26 cellular contexts compared by ENCODE assay signal in the genomic region with DNA sequence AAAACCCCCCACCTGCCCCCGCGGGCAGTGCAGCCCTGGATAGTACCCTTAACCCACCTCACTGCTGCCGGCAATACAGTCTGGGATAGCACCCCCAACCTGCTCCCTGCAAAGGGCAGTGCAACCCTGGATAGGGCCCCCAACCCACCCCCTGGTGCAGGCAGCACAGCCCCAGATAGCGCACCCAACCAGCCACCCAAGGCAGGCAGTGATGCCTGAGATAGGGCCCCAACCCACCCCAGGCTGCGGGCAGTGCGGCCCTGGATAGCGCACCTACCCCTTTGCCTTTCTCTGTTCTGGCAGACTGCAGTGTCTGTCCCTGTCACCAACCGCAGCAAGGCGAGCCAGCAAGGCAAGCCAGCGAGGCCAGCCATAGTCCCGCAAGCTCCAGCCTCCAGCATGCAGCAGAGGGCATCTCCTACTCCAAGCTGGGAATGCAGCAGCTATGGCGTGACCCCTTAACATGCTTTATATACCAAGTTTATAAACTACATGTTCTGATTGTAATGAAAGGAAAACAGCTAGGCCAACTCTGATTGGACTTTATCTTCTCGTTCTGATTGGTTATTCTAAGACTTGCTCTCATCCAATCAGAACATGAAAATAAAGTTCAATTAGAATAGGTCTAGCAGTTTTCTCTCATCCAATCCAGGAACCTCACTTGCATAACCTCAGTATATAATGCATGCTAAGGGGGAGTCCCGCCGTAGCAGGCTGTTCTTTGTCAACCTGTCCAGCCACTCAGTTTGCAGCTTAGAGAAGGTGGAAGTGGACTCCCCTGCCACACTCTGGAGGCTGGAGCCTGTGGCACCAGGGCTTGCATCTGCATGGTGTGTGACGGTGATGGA. TPM values are rescaled to one million over a fixed set of nuclear protein-coding genes. Genes with fewer than 3 reads are reported as not detected.
A peak's percentile ranks its signal among the peaks of the same experiment; 100 is the strongest.
DNase-seq lines count a peak whose midpoint lies in the region; ATAC-seq and TF ChIP-seq lines count a peak whose summit lies in the region.
"Had no signal": no experiment of that assay in that cellular context is flagged by ENCODE, and none has a peak within 500 bp of the region (broad histone marks: within the 10 kb centered on the region; RNA-seq: fewer than 3 reads in every experiment).

No MANE protein-coding gene starts in this region.

- ATAC-seq in activated naive CD8-positive, alpha-beta T cell treated with anti-CD3 and anti-CD28 coated beads, Interleukin-2, amount 50 U/mL, for 24 hours: peak; percentile 27
- peak; percentile 31 for ATAC-seq in stimulated activated naive CD8-positive, alpha-beta T cell treated with anti-CD3 and anti-CD28 coated beads, Interleukin-15, amount 100 ng/mL, for 72 hours
- ATAC-seq in HG03520 (IDR thresholded peaks at IDR 0.05; ENCODE audit: unreplicated experiment) (no peak), HG02763 (IDR thresholded peaks at IDR 0.05; ENCODE audit: unreplicated experiment) (no peak)

- H3K4me1 Mint-ChIP-seq in activated naive CD8-positive, alpha-beta T cell treated with anti-CD3 and anti-CD28 coated beads, Interleukin-2, amount 50 U/mL, for 24 hours: no peaks in the 10 kb centered on the region
- H3K4me1 Mint-ChIP-seq in activated naive CD8-positive, alpha-beta T cell treated with anti-CD3 and anti-CD28 coated beads for 36 hours: no peaks in the 10 kb centered on the region
- no peaks in the 10 kb centered on the region for H3K4me1 Mint-ChIP-seq in stimulated activated naive CD8-positive, alpha-beta T cell treated with anti-CD3 and anti-CD28 coated beads, Interleukin-15, amount 100 ng/mL, for 72 hours
- H3K4me1 Mint-ChIP-seq: activated CD4-positive, alpha-beta memory T cell treated with anti-CD3 and anti-CD28 coated beads, Interleukin-2, amount 10 ng/mL, durations not matched to agents 7 days and 5 days had no signal

- no peak overlapping the region for H3K4me3 Mint-ChIP-seq in activated naive CD8-positive, alpha-beta T cell treated with anti-CD3 and anti-CD28 coated beads, Interleukin-2, amount 50 U/mL, for 24 hours
- H3K4me3 Mint-ChIP-seq in activated naive CD8-positive, alpha-beta T cell treated with anti-CD3 and anti-CD28 coated beads for 36 hours: no peak overlapping the region
- no peak overlapping the region for H3K4me3 Mint-ChIP-seq in stimulated activated naive CD8-positive, alpha-beta T cell treated with anti-CD3 and anti-CD28 coated beads, Interleukin-15, amount 100 ng/mL, for 72 hours
- H3K4me3 Mint-ChIP-seq: activated B cell treated with CpG ODN at 0.5 μM for 24 hours; activated CD4-positive, alpha-beta memory T cell treated with anti-CD3 and anti-CD28 coated beads, Interleukin-2, amount 10 ng/mL, durations not matched to agents 7 days and 5 days had no signal

- no peaks in the 10 kb centered on the region for H3K27me3 Mint-ChIP-seq in activated naive CD8-positive, alpha-beta T cell treated with anti-CD3 and anti-CD28 coated beads, Interleukin-2, amount 50 U/mL, for 24 hours
- H3K27me3 Mint-ChIP-seq in activated naive CD8-positive, alpha-beta T cell treated with anti-CD3 and anti-CD28 coated beads for 36 hours: no peaks in the 10 kb centered on the region
- no peaks in the 10 kb centered on the region for H3K27me3 Mint-ChIP-seq in stimulated activated naive CD8-positive, alpha-beta T cell treated with anti-CD3 and anti-CD28 coated beads, Interleukin-15, amount 100 ng/mL, for 72 hours
- H3K27me3 Mint-ChIP-seq: activated B cell treated with CpG ODN at 0.5 μM for 24 hours had no signal

- no peak for TF ChIP-seq CTCF in choroid plexus epithelial cell (conservative IDR thresholded peaks at IDR 0.05; ENCODE audit: low read depth, low read length)
- no peak for TF ChIP-seq CTCF in lower leg skin (IDR thresholded peaks at IDR 0.05)

- intact Hi-C loops in lower leg skin (cut with DNase I; ENCODE audit: low total_unique reads): loop anchor here (10.0 kb wide), 1 partner anchor 405 kb away; no protein-coding TSS in a partner anchor

- H3K4me3 ChIP-seq in choroid plexus epithelial cell (ENCODE audit: low read depth, low read length) (no peak overlapping the region), lower leg skin (ENCODE audit: low read depth, poor library complexity, severe bottlenecking) (no peak overlapping the region)
- H3K4me3 ChIP-seq: right atrium auricular region had no signal

- H3K36me3 Mint-ChIP-seq in activated naive CD8-positive, alpha-beta T cell treated with anti-CD3 and anti-CD28 coated beads, Interleukin-2, amount 50 U/mL, for 24 hours (ENCODE audit: low read depth): no peaks in the 10 kb centered on the region
- H3K36me3 Mint-ChIP-seq in activated naive CD8-positive, alpha-beta T cell treated with anti-CD3 and anti-CD28 coated beads for 36 hours: no peaks in the 10 kb centered on the region

- WGBS in lower leg skin, 2 donors: 92 to 94% methylated on average over 12 to 16 of the region's 16 CpGs

- no peaks in the 10 kb centered on the region for H3K9me3 Mint-ChIP-seq in activated naive CD8-positive, alpha-beta T cell treated with anti-CD3 and anti-CD28 coated beads, Interleukin-2, amount 50 U/mL, for 24 hours
- H3K9me3 Mint-ChIP-seq in activated naive CD8-positive, alpha-beta T cell treated with anti-CD3 and anti-CD28 coated beads for 36 hours: no peaks in the 10 kb centered on the region
- no peaks in the 10 kb centered on the region for H3K9me3 Mint-ChIP-seq in stimulated activated naive CD8-positive, alpha-beta T cell treated with anti-CD3 and anti-CD28 coated beads, Interleukin-15, amount 100 ng/mL, for 72 hours
- H3K9me3 Mint-ChIP-seq: activated B cell treated with CpG ODN at 0.5 μM for 24 hours; activated CD4-positive, alpha-beta memory T cell treated with anti-CD3 and anti-CD28 coated beads, Interleukin-2, amount 10 ng/mL, durations not matched to agents 7 days and 5 days had no signal

- no peak overlapping the region for H3K27ac Mint-ChIP-seq in activated naive CD8-positive, alpha-beta T cell treated with anti-CD3 and anti-CD28 coated beads, Interleukin-2, amount 50 U/mL, for 24 hours
- H3K27ac Mint-ChIP-seq in activated naive CD8-positive, alpha-beta T cell treated with anti-CD3 and anti-CD28 coated beads for 36 hours: no peak overlapping the region
- no peak overlapping the region for H3K27ac Mint-ChIP-seq in stimulated activated naive CD8-positive, alpha-beta T cell treated with anti-CD3 and anti-CD28 coated beads, Interleukin-15, amount 100 ng/mL, for 72 hours
- H3K27ac Mint-ChIP-seq: activated B cell treated with CpG ODN at 0.5 μM for 24 hours; activated CD4-positive, alpha-beta memory T cell treated with anti-CD3 and anti-CD28 coated beads, Interleukin-2, amount 10 ng/mL, durations not matched to agents 7 days and 5 days had no signal

- TF ChIP-seq POLR2A in lower leg skin (IDR thresholded peaks at IDR 0.05): no peak

- no peak for DNase-seq in activated naive CD8-positive, alpha-beta T cell treated with anti-CD3 and anti-CD28 coated beads, Interleukin-2, amount 50 U/mL, for 24 hours
- DNase-seq in activated naive CD8-positive, alpha-beta T cell treated with anti-CD3 and anti-CD28 coated beads for 36 hours: no peak
- DNase-seq in NCI-H2227 treated with DMSO at 0.1 percent for 48 hours (lab: John Stamatoyannopoulos, UW): peak; percentile 76
- peak; percentile 31 for DNase-seq in choroid plexus epithelial cell (ENCODE audit: low read depth)
- no peak for DNase-seq in stimulated activated naive CD8-positive, alpha-beta T cell treated with anti-CD3 and anti-CD28 coated beads, Interleukin-15, amount 100 ng/mL, for 72 hours
- no peak for DNase-seq in lower leg skin (ENCODE audit: low spot score in 2 of 2)
- DNase-seq: activated B cell treated with CpG ODN at 0.5 μM for 24 hours; activated CD4-positive, alpha-beta memory T cell treated with anti-CD3 and anti-CD28 coated beads, Interleukin-2, amount 10 ng/mL, durations not matched to agents 7 days and 5 days; activated naive CD4-positive, alpha-beta T cell; C1 segment of cervical spinal cord; hypothalamus; kidney; mammary epithelial cell; NCI-H1417; NCI-H748 treated with DMSO at 0.1 percent for 48 hours; occipital lobe; stimulated activated CD8-positive, alpha-beta memory T cell treated with anti-CD3 and anti-CD28 coated beads, Interleukin-4, amount 100 ng/mL, for 48 hours; T1000 had no signal

RNA-seq across cellular contexts. Expression of a gene that starts 34.1 kb away (rescaled TPM):
- not detected for total RNA-seq in activated naive CD8-positive, alpha-beta T cell treated with anti-CD3 and anti-CD28 coated beads for 36 hours
- not detected for total RNA-seq in lower leg skin
- total RNA-seq: activated B cell treated with CpG ODN at 0.5 μM for 24 hours; activated CD4-positive, alpha-beta memory T cell treated with anti-CD3 and anti-CD28 coated beads, Interleukin-2, amount 10 ng/mL, durations not matched to agents 7 days and 5 days; cardiac septum; dermis microvascular lymphatic vessel endothelial cell; epithelial cell of proximal tubule; frontal cortex; kidney; mammary epithelial cell; myocyte; right atrium auricular region had no signal

Comparison
In these comparisons a context has a peak if more than half of its experiments do, and no peak if none do; other contexts are left out.
1. ATAC-seq: peak in activated naive CD8-positive, alpha-beta T cell treated with anti-CD3 and anti-CD28 coated beads, Interleukin-2, amount 50 U/mL, for 24 hours (single experiment) and stimulated activated naive CD8-positive, alpha-beta T cell treated with anti-CD3 and anti-CD28 coated beads, Interleukin-15, amount 100 ng/mL, for 72 hours (single experiment); none in HG03520 (single experiment) and HG02763 (single experiment).
2. DNase-seq: peak in NCI-H2227 treated with DMSO at 0.1 percent for 48 hours (single experiment) and choroid plexus epithelial cell (single experiment); none in activated naive CD8-positive, alpha-beta T cell treated with anti-CD3 and anti-CD28 coated beads, Interleukin-2, amount 50 U/mL, for 24 hours (single experiment), activated naive CD8-positive, alpha-beta T cell treated with anti-CD3 and anti-CD28 coated beads for 36 hours (single experiment), stimulated activated naive CD8-positive, alpha-beta T cell treated with anti-CD3 and anti-CD28 coated beads, Interleukin-15, amount 100 ng/mL, for 72 hours (0 of 2) and lower leg skin (0 of 2).